22 cellular contexts compared by ENCODE assay signal in genomic region chr18:56929861-56930260, GRCh38.
"Had no signal": no experiment of that assay in that cellular context is flagged by ENCODE, and none has a peak within 500 bp of the region (broad histone marks: within the 10 kb centered on the region; RNA-seq: fewer than 3 reads in every experiment).

No MANE protein-coding gene starts in this region.

- H3K4me2 ChIP-seq: PC-9 had no signal

- DNase-seq: Karpas-422, KG1, MG63, NCI-H1092 treated with DMSO at 0.1 percent for 48 hours, NCI-H1436, NCI-H187, NCI-H2029, NCI-H2081 treated with DMSO at 0.1 percent for 48 hours, NCI-H2171, NCI-H226, NCI-H446, NCI-H510A, NCI-H524 treated with DMSO at 0.1 percent for 48 hours, NCI-H69, NCI-H774, PC-9, Peyer's patch, SHP77 treated with DMSO at 0.1 percent for 48 hours, SJCRH30, SW 1271 had no signal

- H3K27ac ChIP-seq: HL-60, PC-9, Peyer's patch, SJCRH30 had no signal

- H3K4me1 ChIP-seq: Peyer's patch, SJCRH30 had no signal

- H3K36me3 ChIP-seq: MG63, Peyer's patch, SJCRH30 had no signal

- H2AFZ ChIP-seq: PC-9 had no signal

- H3K4me3 ChIP-seq: MG63, PC-9, Peyer's patch, SJCRH30 had no signal

- ATAC-seq: Right ventricle myocardium inferior had no signal

- H3K9me3 ChIP-seq: MG63, Peyer's patch, SJCRH30 had no signal

- H3K27me3 ChIP-seq: MG63, Peyer's patch, SJCRH30 had no signal
